ENCODE assay signal across 10 cellular contexts in the genomic region with DNA sequence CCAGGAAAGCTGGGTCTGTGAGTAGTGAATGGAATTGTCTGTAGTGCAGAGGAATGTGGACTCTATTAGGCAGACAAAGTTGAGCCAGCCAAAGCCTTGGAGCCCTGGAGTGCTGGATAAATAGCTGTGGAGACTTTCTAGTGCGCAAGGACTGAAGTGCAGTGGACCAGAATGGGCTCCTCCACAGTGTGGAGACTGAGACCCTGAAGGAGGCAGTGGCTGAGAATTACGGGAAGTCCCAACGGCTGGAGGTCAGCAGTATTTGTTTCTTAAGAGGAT. TPM values are rescaled to one million over a fixed set of nuclear protein-coding genes. Genes with fewer than 3 reads are reported as not detected.
DNase-seq lines count a peak whose midpoint lies in the region; ATAC-seq, FAIRE-seq and TF ChIP-seq lines count a peak whose summit lies in the region.
"Had no signal": no experiment of that assay in that cellular context is flagged by ENCODE, and none has a peak within 500 bp of the region (broad histone marks: within the 10 kb centered on the region; RNA-seq: fewer than 3 reads in every experiment).

No MANE protein-coding gene starts in this region.

- DNase-seq in CD8-positive, alpha-beta memory T cell = no peak
- DNase-seq in adipocyte (ENCODE audit: low read depth) (no peak), keratinocyte (ENCODE audit: low read depth, low spot score) (no peak), spleen (no peak), activated gamma-delta T cell (lab: John Stamatoyannopoulos, UW) (no peak), foreskin keratinocyte (no peak)
- DNase-seq: stimulated activated CD4-positive, alpha-beta T cell treated with anti-CD3 and anti-CD28 coated beads, Interleukin-4, amount 100 ng/mL, for 24 hours had no signal

- peaks cover 45 to 57% of the 10 kb centered on the region in 2 donors for H3K27me3 Mint-ChIP-seq in CD8-positive, alpha-beta memory T cell

- H3K9ac ChIP-seq in adipocyte (ENCODE audit: low read length) = no peak overlapping the region
- no peak overlapping the region for H3K9ac ChIP-seq in keratinocyte (ENCODE audit: control insufficient read depth, extremely low read depth, insufficient read depth, low read length)

- no peak for TF ChIP-seq CTCF in keratinocyte (optimal IDR thresholded peaks at IDR 0.05 in 1 of 3, IDR thresholded peaks at IDR 0.05 in 1 of 3, conservative IDR thresholded peaks at IDR 0.05 in 1 of 3; ENCODE audit: extremely low read depth in 1 of 3, insufficient read depth in 2 of 3, low read length in 3 of 3)
- TF ChIP-seq CTCF in spleen (IDR thresholded peaks at IDR 0.05 in 8 of 11, conservative IDR thresholded peaks at IDR 0.05 in 3 of 11) = no peak
- TF ChIP-seq CTCF in foreskin keratinocyte (conservative IDR thresholded peaks at IDR 0.05) = no peak

- ATAC-seq in HG02759 (IDR thresholded peaks at IDR 0.05; ENCODE audit: unreplicated experiment) (no peak), foreskin keratinocyte (no peak), GM18511 (IDR thresholded peaks at IDR 0.05; ENCODE audit: unreplicated experiment) (no peak)

- no peak overlapping the region for H2AFZ ChIP-seq in keratinocyte (ENCODE audit: control insufficient read depth, low read length)

- peak overlapping the region; percentile 50 for H3K4me2 ChIP-seq in keratinocyte (ENCODE audit: control insufficient read depth, extremely low read depth, insufficient read depth, low read depth, low read length)

- no peaks in the 10 kb centered on the region for H3K79me2 ChIP-seq in keratinocyte (ENCODE audit: control insufficient read depth, insufficient read depth, low read length)

- H3K4me3 Mint-ChIP-seq in CD8-positive, alpha-beta memory T cell = peak overlapping the region in 5 of 7 donors; percentile 7 to 57 (median 46)

- intact Hi-C loops in spleen (cut with DNase I; ENCODE audit: low total_unique reads) = no loop called here

- H3K27me3 ChIP-seq in CD8-positive, alpha-beta memory T cell (ENCODE audit: insufficient read depth, low read length, poor library complexity, severe bottlenecking) = no peaks in the 10 kb centered on the region
- H3K27me3 ChIP-seq in adipocyte (replicated peaks; ENCODE audit: control insufficient read depth, insufficient read depth, low read length) (peaks cover 8% of the 10 kb centered on the region), keratinocyte (ENCODE audit: control insufficient read depth, extremely low read depth, insufficient read depth, low read length) (peaks cover 27% of the 10 kb centered on the region), spleen (replicated peaks in 1 of 7) (peaks cover 0 to 47% (median 11%) of the 10 kb centered on the region in 7 donors), foreskin keratinocyte (peaks cover 37% of the 10 kb centered on the region)

- peaks cover 0 to 18% (median 12%) of the 10 kb centered on the region in 3 donors for H3K36me3 Mint-ChIP-seq in CD8-positive, alpha-beta memory T cell

- H3K4me3 ChIP-seq in CD8-positive, alpha-beta memory T cell (ENCODE audit: low read length) = no peak overlapping the region
- H3K4me3 ChIP-seq in adipocyte (ENCODE audit: low read length) (peak overlapping the region; percentile 79), keratinocyte (ENCODE audit: control insufficient read depth in 2 of 3, extremely low read depth in 1 of 3, insufficient read depth in 2 of 3, low read depth in 1 of 3, low read length in 3 of 3) (peak overlapping the region in 1 of 3 experiments; percentile 60), spleen (peak overlapping the region in 6 of 8 donors; percentile 40 to 73 (median 46))

- H3K36me3 ChIP-seq in CD8-positive, alpha-beta memory T cell (ENCODE audit: insufficient read depth, low read length) = no peaks in the 10 kb centered on the region
- H3K36me3 ChIP-seq in adipocyte (ENCODE audit: control insufficient read depth, insufficient read depth, low read length, severe bottlenecking) (peaks cover 14% of the 10 kb centered on the region), keratinocyte (ENCODE audit: control insufficient read depth in 2 of 2, extremely low read depth in 1 of 2, insufficient read depth in 2 of 2, low read length in 2 of 2) (no peaks in the 10 kb centered on the region), spleen (peaks cover 0 to 25% (median 8%) of the 10 kb centered on the region in 6 donors)

- H3K9me3 Mint-ChIP-seq in CD8-positive, alpha-beta memory T cell = peaks cover 14 to 32% (median 26%) of the 10 kb centered on the region in 5 donors

- dilution Hi-C loops in keratinocyte (cut with MboI; ENCODE audit: extremely low pct_ligation_motif_present, low sequenced_read_pairs) = no loop called here

- CTCF ChIA-PET in CD8-positive, alpha-beta memory T cell (lab: Charles Lee) = no interaction called here

- no peak overlapping the region for H3K27ac ChIP-seq in CD8-positive, alpha-beta memory T cell (ENCODE audit: low read depth, low read length)
- H3K27ac ChIP-seq in keratinocyte (ENCODE audit: control insufficient read depth, insufficient read depth, low read length) (no peak overlapping the region), spleen (no peak overlapping the region), foreskin keratinocyte (no peak overlapping the region)

- H4K20me1 ChIP-seq in keratinocyte (ENCODE audit: control insufficient read depth, extremely low read depth, insufficient read depth, low read length) = no peaks in the 10 kb centered on the region

- peaks cover 6 to 11% (median 9%) of the 10 kb centered on the region in 3 donors for H3K4me1 Mint-ChIP-seq in CD8-positive, alpha-beta memory T cell

- H3K9me1 ChIP-seq in keratinocyte (ENCODE audit: control insufficient read depth, extremely low read depth, insufficient read depth, low read length) = no peaks in the 10 kb centered on the region

- no peaks in the 10 kb centered on the region for H3K9me3 ChIP-seq in CD8-positive, alpha-beta memory T cell (ENCODE audit: low read length)
- H3K9me3 ChIP-seq in adipocyte (ENCODE audit: control insufficient read depth, low read length) = peaks cover 4% of the 10 kb centered on the region
- no peaks in the 10 kb centered on the region for H3K9me3 ChIP-seq in keratinocyte (ENCODE audit: control insufficient read depth, low read depth, low read length)
- H3K9me3 ChIP-seq in spleen = peaks cover 0 to 38% (median 13%) of the 10 kb centered on the region in 8 donors

- WGBS in spleen, 5 donors = 69 to 86% (median 81%) methylated on average over 3 of the region's 3 CpGs

- POLR2A ChIA-PET in CD8-positive, alpha-beta memory T cell (lab: Charles Lee) = no interaction called here

- peak overlapping the region in 3 of 8 donors; percentile 4 to 55 (median 12) for H3K27ac Mint-ChIP-seq in CD8-positive, alpha-beta memory T cell

- H3K4me1 ChIP-seq in CD8-positive, alpha-beta memory T cell (ENCODE audit: insufficient read depth, low read length) = peaks cover 6% of the 10 kb centered on the region
- H3K4me1 ChIP-seq in adipocyte (ENCODE audit: control insufficient read depth, insufficient read depth, low read length) (peaks cover 10% of the 10 kb centered on the region), keratinocyte (ENCODE audit: control insufficient read depth, extremely low read depth, insufficient read depth, low read length) (peaks cover 6% of the 10 kb centered on the region), spleen (peaks cover 0 to 21% (median 12%) of the 10 kb centered on the region in 6 donors), foreskin keratinocyte (no peaks in the 10 kb centered on the region)

- no peak for TF ChIP-seq POLR2A in spleen (IDR thresholded peaks at IDR 0.05)

- no peak for FAIRE-seq in keratinocyte (lab: Jason Lieb, UNC)

RNA-seq across cellular contexts. Expression of gene ZNF662, which starts 0.9 kb away (rescaled TPM):
- total RNA-seq in CD8-positive, alpha-beta memory T cell = 1 to 10 TPM; 1.1 to 1.5 TPM
- polyA plus RNA-seq in CD8-positive, alpha-beta memory T cell = not detected
- polyA plus RNA-seq in keratinocyte = 0.57 to 1.4 TPM (median 1.1 TPM) in 3 replicates
- 2.1 TPM for polyA plus RNA-seq in keratinocyte (2011; ENCODE audit: low read depth)
- 0.18 and 0.40 TPM in 2 replicates for polyA plus RNA-seq in keratinocyte (2011; cell fraction: cytosol; rRNA removed)
- 5.0 and 5.2 TPM in 2 replicates for polyA plus RNA-seq in keratinocyte (2011; cell fraction: nucleus; rRNA removed)
- 0.46 and 7.0 TPM in 2 replicates for polyA plus RNA-seq in keratinocyte (2012; ENCODE audit: low replicate concordance)
- polyA minus RNA-seq in keratinocyte = 0.20 to 1.3 TPM (median 1.3 TPM) in 3 replicates
- 0.58 TPM for polyA minus RNA-seq in keratinocyte (2011; cell fraction: cytosol; rRNA and poly(A)+ RNA removed)
- polyA minus RNA-seq in keratinocyte (2011; cell fraction: nucleus; rRNA and poly(A)+ RNA removed) = 1.4 and 2.0 TPM in 2 replicates
- 10 to 100 TPM in 1 of 7 donors, 1 to 10 TPM in 6; 2.9 to 10.4 (median 5.1) TPM for total RNA-seq in spleen
- polyA plus RNA-seq in spleen = 1 to 10 TPM; 1.0 to 2.8 (median 2.2) TPM
- 1.7 and 2.0 TPM in 2 replicates for total RNA-seq in foreskin keratinocyte
- 1.2 TPM in 2 replicates for polyA plus RNA-seq in foreskin keratinocyte

RNA-seq across cellular contexts. Expression of gene CYP8B1, which starts 31.2 kb away (rescaled TPM):
- not detected for total RNA-seq in CD8-positive, alpha-beta memory T cell
- polyA plus RNA-seq in CD8-positive, alpha-beta memory T cell = not detected
- not detected in 3 replicates for polyA plus RNA-seq in keratinocyte
- polyA plus RNA-seq in keratinocyte (2011; ENCODE audit: low read depth) = not detected
- not detected in 2 replicates for polyA plus RNA-seq in keratinocyte (2011; cell fraction: cytosol; rRNA removed)
- not detected in 2 replicates for polyA plus RNA-seq in keratinocyte (2011; cell fraction: nucleus; rRNA removed)
- polyA plus RNA-seq in keratinocyte (2012; ENCODE audit: low replicate concordance) = 0.06 TPM in 1 of 2 replicates, not detected in the other
- not detected in 3 replicates for polyA minus RNA-seq in keratinocyte
- polyA minus RNA-seq in keratinocyte (2011; cell fraction: cytosol; rRNA and poly(A)+ RNA removed) = not detected
- not detected in 2 replicates for polyA minus RNA-seq in keratinocyte (2011; cell fraction: nucleus; rRNA and poly(A)+ RNA removed)
- total RNA-seq in spleen = not detected
- polyA plus RNA-seq in spleen = under 1 TPM in 1 of 3 donors, not detected in 2; 0.02 TPM
- not detected in 2 replicates for total RNA-seq in foreskin keratinocyte
- not detected in 2 replicates for polyA plus RNA-seq in foreskin keratinocyte
- total RNA-seq: fibroblast of villous mesenchyme had no signal
